Comparison of ENCODE assay signal across 22 cellular contexts in genomic region chrX:134174859-134175258, GRCh38.
DNase-seq lines count a peak whose midpoint lies in the region; ATAC-seq, FAIRE-seq and TF ChIP-seq lines count a peak whose summit lies in the region.
"Had no signal": no experiment of that assay in that cellular context is flagged by ENCODE, and none has a peak within 500 bp of the region (broad histone marks: within the 10 kb centered on the region; RNA-seq: fewer than 3 reads in every experiment).

No MANE protein-coding gene starts in this region.

- H3K27ac ChIP-seq in HUES6 (ENCODE audit: low read depth, low read length) (peak overlapping the region; percentile 72), H1 (ENCODE audit: low read depth, low read length) (peak overlapping the region; percentile 62; the same call in 1 of the 2 replicates)
- H3K27ac ChIP-seq: ascending aorta, epithelial cell of prostate, heart right ventricle, sigmoid colon, upper lobe of left lung had no signal

- no peak overlapping the region for H2AFZ ChIP-seq in H1 (ENCODE audit: low read length)

- H3K9me3 ChIP-seq in HUES6 (ENCODE audit: control insufficient read depth, insufficient read depth, low read depth, low read length) (no peaks in the 10 kb centered on the region), H1 (ENCODE audit: insufficient read depth in 2 of 2, low read depth in 1 of 2, low read length in 1 of 2) (no peaks in the 10 kb centered on the region)
- H3K9me3 ChIP-seq: ascending aorta, heart right ventricle, sigmoid colon, upper lobe of left lung had no signal

- no peak overlapping the region for H2BK120ac ChIP-seq in H1 (replicated peaks; ENCODE audit: low read depth, low read length)

- no peak overlapping the region for H2AK5ac ChIP-seq in H1 (ENCODE audit: low read depth, low read length)

- peaks cover 24% of the 10 kb centered on the region for H3K4me1 Mint-ChIP-seq in nephron

- H4K5ac ChIP-seq in H1 (ENCODE audit: insufficient read length, low read depth, low read length), result peak overlapping the region; percentile 99

- no peak for TF ChIP-seq EP300 in H1 (IDR thresholded peaks at IDR 0.05; ENCODE audit: borderline replicate concordance in 1 of 2, low read depth in 2 of 2, low read length in 2 of 2)

- H3K27me3 ChIP-seq in HUES6 (ENCODE audit: control insufficient read depth, insufficient read depth, low read length) (no peaks in the 10 kb centered on the region; the same call in 1 of the 2 replicates), H1 (replicated peaks in 1 of 4; ENCODE audit: control insufficient read depth in 3 of 4, extremely low read depth in 1 of 4, insufficient read depth in 3 of 4, low read length in 3 of 4) (no peaks in the 10 kb centered on the region)
- H3K27me3 ChIP-seq: sigmoid colon, upper lobe of left lung had no signal

- peak overlapping the region in 2 of 3 experiments; percentile 49 to 85 for H3K27ac Mint-ChIP-seq in nephron
- H3K27ac Mint-ChIP-seq: activated naive CD4-positive, alpha-beta T cell treated with anti-CD3 and anti-CD28 coated beads, Interleukin-2, amount 50 U/mL, for 24 hours had no signal

- ATAC-seq in HG03139 (IDR thresholded peaks at IDR 0.05; ENCODE audit: unreplicated experiment), result no peak
- no peak for ATAC-seq in GM18519 (IDR thresholded peaks at IDR 0.05; ENCODE audit: low FRiP score, unreplicated experiment)
- ATAC-seq: heart right ventricle had no signal

- TF ChIP-seq CTCF in H1 (IDR thresholded peaks at IDR 0.05; ENCODE audit: control extremely low read depth in 1 of 3, insufficient read depth in 1 of 3, low read depth in 1 of 3, low read length in 3 of 3), result no peak
- TF ChIP-seq CTCF in nephron (IDR thresholded peaks at IDR 0.05; ENCODE audit: unreplicated experiment in 3 of 3), result no peak

- no peak overlapping the region for H2BK12ac ChIP-seq in H1 (ENCODE audit: low read depth, low read length)

- TF ChIP-seq RAD21 in H1 (IDR thresholded peaks at IDR 0.05 in 1 of 2, conservative IDR thresholded peaks at IDR 0.05 in 1 of 2; ENCODE audit: low read depth in 2 of 2, low read length in 2 of 2), result no peak; a peak in 2 of 4 replicates

- peak; percentile 93 for FAIRE-seq in H1 (lab: Jason Lieb, UNC)

- no peak overlapping the region for H3K56ac ChIP-seq in H1 (replicated peaks; ENCODE audit: insufficient read length, low read depth, low read length)

- peak overlapping the region; percentile 49 to 88 (median 69) for H3K4me3 Mint-ChIP-seq in nephron

- H3K4ac ChIP-seq in H1 (replicated peaks; ENCODE audit: insufficient read length, low read depth, low read length), result no peak overlapping the region

- peak overlapping the region; percentile 88 for H4K91ac ChIP-seq in H1 (replicated peaks; ENCODE audit: insufficient read length, low read length)

- peaks cover 5% of the 10 kb centered on the region for H3K36me3 Mint-ChIP-seq in nephron (ENCODE audit: low read depth)

- H3K18ac ChIP-seq in H1 (ENCODE audit: extremely low read depth, low read length), result no peak overlapping the region; the same call in 1 of the 2 replicates

- H3K27me3 Mint-ChIP-seq in nephron (ENCODE audit: low read depth), result peaks cover 26% of the 10 kb centered on the region
- H3K27me3 Mint-ChIP-seq: activated naive CD4-positive, alpha-beta T cell treated with anti-CD3 and anti-CD28 coated beads, Interleukin-2, amount 50 U/mL, for 24 hours had no signal

- peak overlapping the region; percentile 40 to 65 for H3K4me2 ChIP-seq in H1 (ENCODE audit: insufficient read depth in 1 of 2, low read depth in 2 of 2, low read length in 2 of 2)

- H3K4me1 ChIP-seq in HUES6 (ENCODE audit: control insufficient read depth, insufficient read depth, low read length) (peaks cover 53% of the 10 kb centered on the region), H1 (replicated peaks in 1 of 4; ENCODE audit: control insufficient read depth in 3 of 4, insufficient read depth in 4 of 4, low read length in 3 of 4) (peaks cover 0 to 17% (median 10%) of the 10 kb centered on the region in 4 experiments; a peak in 4 of 7 replicates)

- no peak overlapping the region for H2BK20ac ChIP-seq in H1 (ENCODE audit: low read length)

- H3K36me3 ChIP-seq in HUES6 (ENCODE audit: control insufficient read depth, insufficient read depth, low read length) (peaks cover 15% of the 10 kb centered on the region), H1 (ENCODE audit: control insufficient read depth in 2 of 4, insufficient read depth in 4 of 4, low read length in 3 of 4) (peaks cover 0 to 32% (median 11%) of the 10 kb centered on the region in 4 experiments; a peak in 6 of 8 replicates)
- H3K36me3 ChIP-seq: ascending aorta, heart right ventricle, sigmoid colon, upper lobe of left lung had no signal

- TF ChIP-seq POLR2A in H1 (IDR thresholded peaks at IDR 0.05; ENCODE audit: control extremely low read depth in 1 of 2, low read depth in 2 of 2, low read length in 2 of 2), result no peak

- CTCF ChIA-PET in H1 (lab: Charles Lee; ENCODE audit: partially characterized antibody), result interaction anchor here (0.6 to 1.2 kb wide), 2 partner anchors 81 to 87 kb away, joined by 3 read pairs; no protein-coding TSS in a partner anchor

- no peaks in the 10 kb centered on the region for H3K23me2 ChIP-seq in H1 (ENCODE audit: low read depth, low read length)

- H3K9me3 Mint-ChIP-seq in nephron, result no peaks in the 10 kb centered on the region
- H3K9me3 Mint-ChIP-seq: activated naive CD4-positive, alpha-beta T cell treated with anti-CD3 and anti-CD28 coated beads, Interleukin-2, amount 50 U/mL, for 24 hours had no signal

- H3K23ac ChIP-seq in H1 (ENCODE audit: insufficient read length), result no peak overlapping the region

- POLR2A ChIA-PET in H1 (lab: Charles Lee; ENCODE audit: partially characterized antibody), result interaction anchor here (0.9 to 2.0 kb wide), 6 partner anchors 10 to 79 kb away, joined by 3 to 11 read pairs (median 4); no protein-coding TSS in a partner anchor

- H3K4me3 ChIP-seq in HUES6 (ENCODE audit: low read depth, low read length), result peak overlapping the region; percentile 76
- H3K4me3 ChIP-seq in H1 (ENCODE audit: extremely low read depth in 1 of 4, insufficient read depth in 2 of 4, low read depth in 3 of 4, low read length in 4 of 4), result peak overlapping the region in 3 of 4 experiments; percentile 80 to 100 (median 81); a peak in 6 of 8 replicates
- H3K4me3 ChIP-seq: ascending aorta, heart right ventricle, sigmoid colon, upper lobe of left lung had no signal

- peak overlapping the region; percentile 66; the same call in 1 of the 2 replicates for H2BK5ac ChIP-seq in H1 (ENCODE audit: low read depth, low read length)

- no peak overlapping the region for H4K8ac ChIP-seq in H1 (ENCODE audit: extremely low read depth, insufficient read depth, low read length)

- no peak overlapping the region for H3K14ac ChIP-seq in H1 (ENCODE audit: insufficient read length)

- H4K20me1 ChIP-seq in H1 (replicated peaks in 1 of 2; ENCODE audit: control insufficient read depth in 1 of 2, insufficient read depth in 2 of 2, low read length in 2 of 2), result peaks cover 0 to 3% of the 10 kb centered on the region in 2 experiments

- WGBS in H1 (ENCODE audit: extremely low coverage in 1 of 2, insufficient coverage in 1 of 2, insufficient read length in 1 of 2, insufficient replicate concordance in 2 of 2, low coverage in 1 of 2, low lambda C conversion rate in 2 of 2, missing lambda C conversion rate in 1 of 2), 2 experiments, result 0% methylated on average over 9 of the region's 9 CpGs; no CpG with 5 or more reads in 1 of the 2 experiments

- H3K79me2 ChIP-seq in H1 (ENCODE audit: control insufficient read depth in 1 of 2, insufficient read depth in 2 of 2, low read length in 2 of 2), result peaks cover 6 to 41% of the 10 kb centered on the region in 2 experiments

- H2BK15ac ChIP-seq in H1 (ENCODE audit: low read length), result no peak overlapping the region

- no peaks in the 10 kb centered on the region for H3K79me1 ChIP-seq in H1 (ENCODE audit: low read depth, low read length)

- H3K9ac ChIP-seq in HUES6 (ENCODE audit: low read length) (peak overlapping the region; percentile 84), H1 (replicated peaks in 1 of 4; ENCODE audit: extremely low read depth in 1 of 4, low read depth in 3 of 4, low read length in 3 of 4) (peak overlapping the region in 1 of 4 experiments; percentile 11; a peak in 1 of 7 replicates)

- peak; percentile 81 for DNase-seq in ELF-1 (ENCODE audit: low read depth, low spot score)
- peak; percentile 39 to 54 for DNase-seq in H1 (ENCODE audit: low read depth in 1 of 2, low spot score in 2 of 2)
- DNase-seq in activated naive CD4-positive, alpha-beta T cell treated with anti-CD3 and anti-CD28 coated beads, Interleukin-2, amount 50 U/mL, for 16 hours, result no peak
- DNase-seq in OCI-M2 (lab: John Stamatoyannopoulos, UW; ENCODE audit: unreplicated experiment), result no peak
- DNase-seq: activated T-cell treated with anti-CD3 and anti-CD28 coated beads, Interleukin-2, amount 50 U/mL, for 48 hours; central memory CD4-positive, alpha-beta T cell; COR-L47; heart right ventricle; Karpas-422; mammary epithelial cell; NCI-H1694; NCI-H526; posterior cingulate gyrus; sigmoid colon; upper lobe of left lung had no signal

TF ChIP-seq in H1, 55 proteins besides CTCF, POLR2A, EP300 and RAD21 (continues in another document):
- TF ChIP-seq EGR1 (IDR thresholded peaks at IDR 0.05; ENCODE audit: borderline replicate concordance, low read depth, low read length) (no peak), ATF3 (IDR thresholded peaks at IDR 0.05; ENCODE audit: insufficient read depth, low read depth, low read length) (no peak), SRF (IDR thresholded peaks at IDR 0.05; ENCODE audit: low read depth, low read length) (no peak), SUZ12 (IDR thresholded peaks at IDR 0.05; ENCODE audit: low read length) (no peak), SP2 (IDR thresholded peaks at IDR 0.05; ENCODE audit: low read length) (no peak), KDM1A (IDR thresholded peaks at IDR 0.05; ENCODE audit: borderline replicate concordance, low read length) (no peak), ASH2L (IDR thresholded peaks at IDR 0.05; ENCODE audit: low read length) (peak; percentile 23), CREB1 (IDR thresholded peaks at IDR 0.05) (no peak), BRCA1 (IDR thresholded peaks at IDR 0.05; ENCODE audit: low read depth, low read length) (no peak), SP1 (IDR thresholded peaks at IDR 0.05; ENCODE audit: low read depth, low read length) (peak; percentile 49; the same call in 1 of the 2 replicates), FOSL1 (IDR thresholded peaks at IDR 0.05; ENCODE audit: insufficient read depth, low read depth, low read length) (no peak), NANOG (IDR thresholded peaks at IDR 0.05; ENCODE audit: insufficient read depth, low read depth, low read length, poor library complexity, severe bottlenecking) (peak; percentile 10)

Comparison
In these comparisons a context has a peak if more than half of its experiments do, and no peak if none do; other contexts are left out.
1. DNase-seq: peak in ELF-1 (single experiment) and H1 (2 of 2); none in activated naive CD4-positive, alpha-beta T cell treated with anti-CD3 and anti-CD28 coated beads, Interleukin-2, amount 50 U/mL, for 16 hours (single experiment) and OCI-M2 (single experiment).